Comparison of ENCODE assay signal across 1 cellular context in genomic region chr9:87667164-87667738, GRCh38.
A peak's percentile ranks its signal among the peaks of the same experiment; 100 is the strongest.
TF ChIP-seq lines count a peak whose summit lies in the region.

No MANE protein-coding gene starts in this region.

TF ChIP-seq in WTC11, 78 proteins besides CTCF, POLR2A, EP300 and RAD21 (continued from another document):
- TF ChIP-seq, protein P1, sequence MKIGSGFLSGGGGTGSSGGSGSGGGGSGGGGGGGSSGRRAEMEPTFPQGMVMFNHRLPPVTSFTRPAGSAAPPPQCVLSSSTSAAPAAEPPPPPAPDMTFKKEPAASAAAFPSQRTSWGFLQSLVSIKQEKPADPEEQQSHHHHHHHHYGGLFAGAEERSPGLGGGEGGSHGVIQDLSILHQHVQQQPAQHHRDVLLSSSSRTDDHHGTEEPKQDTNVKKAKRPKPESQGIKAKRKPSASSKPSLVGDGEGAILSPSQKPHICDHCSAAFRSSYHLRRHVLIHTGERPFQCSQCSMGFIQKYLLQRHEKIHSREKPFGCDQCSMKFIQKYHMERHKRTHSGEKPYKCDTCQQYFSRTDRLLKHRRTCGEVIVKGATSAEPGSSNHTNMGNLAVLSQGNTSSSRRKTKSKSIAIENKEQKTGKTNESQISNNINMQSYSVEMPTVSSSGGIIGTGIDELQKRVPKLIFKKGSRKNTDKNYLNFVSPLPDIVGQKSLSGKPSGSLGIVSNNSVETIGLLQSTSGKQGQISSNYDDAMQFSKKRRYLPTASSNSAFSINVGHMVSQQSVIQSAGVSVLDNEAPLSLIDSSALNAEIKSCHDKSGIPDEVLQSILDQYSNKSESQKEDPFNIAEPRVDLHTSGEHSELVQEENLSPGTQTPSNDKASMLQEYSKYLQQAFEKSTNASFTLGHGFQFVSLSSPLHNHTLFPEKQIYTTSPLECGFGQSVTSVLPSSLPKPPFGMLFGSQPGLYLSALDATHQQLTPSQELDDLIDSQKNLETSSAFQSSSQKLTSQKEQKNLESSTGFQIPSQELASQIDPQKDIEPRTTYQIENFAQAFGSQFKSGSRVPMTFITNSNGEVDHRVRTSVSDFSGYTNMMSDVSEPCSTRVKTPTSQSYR (CRISPR knock-in tag; IDR thresholded peaks at IDR 0.05): no peak
- TF ChIP-seq AR (CRISPR knock-in tag; IDR thresholded peaks at IDR 0.05) (peak; percentile 65; the same call in 1 of the 2 replicates), GRHL2 (CRISPR knock-in tag; IDR thresholded peaks at IDR 0.05; ENCODE audit: insufficient replicate concordance, severe bottlenecking) (no peak), RORB (CRISPR knock-in tag; IDR thresholded peaks at IDR 0.05) (no peak), EMX1 (CRISPR knock-in tag; IDR thresholded peaks at IDR 0.05) (no peak), NFATC4 (CRISPR knock-in tag; IDR thresholded peaks at IDR 0.05) (no peak), ATF1 (CRISPR knock-in tag; IDR thresholded peaks at IDR 0.05) (no peak), TEAD4 (CRISPR knock-in tag; IDR thresholded peaks at IDR 0.05) (no peak), KAT7 (CRISPR knock-in tag; IDR thresholded peaks at IDR 0.05; ENCODE audit: borderline replicate concordance) (no peak), ATF6 (CRISPR knock-in tag; IDR thresholded peaks at IDR 0.05) (no peak), MYBL2 (CRISPR knock-in tag; IDR thresholded peaks at IDR 0.05) (no peak), CDX4 (CRISPR knock-in tag; IDR thresholded peaks at IDR 0.05; ENCODE audit: borderline replicate concordance) (no peak), NR2C2 (CRISPR knock-in tag; IDR thresholded peaks at IDR 0.05) (no peak)
- TF ChIP-seq, protein P2, sequence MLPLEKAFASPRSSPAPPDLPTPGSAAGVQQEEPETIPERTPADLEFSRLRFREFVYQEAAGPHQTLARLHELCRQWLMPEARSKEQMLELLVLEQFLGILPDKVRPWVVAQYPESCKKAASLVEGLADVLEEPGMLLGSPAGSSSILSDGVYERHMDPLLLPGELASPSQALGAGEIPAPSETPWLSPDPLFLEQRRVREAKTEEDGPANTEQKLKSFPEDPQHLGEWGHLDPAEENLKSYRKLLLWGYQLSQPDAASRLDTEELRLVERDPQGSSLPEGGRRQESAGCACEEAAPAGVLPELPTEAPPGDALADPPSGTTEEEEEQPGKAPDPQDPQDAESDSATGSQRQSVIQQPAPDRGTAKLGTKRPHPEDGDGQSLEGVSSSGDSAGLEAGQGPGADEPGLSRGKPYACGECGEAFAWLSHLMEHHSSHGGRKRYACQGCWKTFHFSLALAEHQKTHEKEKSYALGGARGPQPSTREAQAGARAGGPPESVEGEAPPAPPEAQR (CRISPR knock-in tag; IDR thresholded peaks at IDR 0.05): no peak
TF ChIP-seq in WTC11: peak in this region for 4.
